ENCODE assay signal across 16 cellular contexts in genomic region chr2:120862254-120863172, GRCh38.
DNase-seq lines count a peak whose midpoint lies in the region; ATAC-seq and TF ChIP-seq lines count a peak whose summit lies in the region.
"Had no signal": no experiment of that assay in that cellular context is flagged by ENCODE, and none has a peak within 500 bp of the region (broad histone marks: within the 10 kb centered on the region; RNA-seq: fewer than 3 reads in every experiment).

No MANE protein-coding gene starts in this region.

- H2BK120ac ChIP-seq in H9 (ENCODE audit: low read depth, low read length, poor library complexity, severe bottlenecking) = no peak overlapping the region

- peaks cover 18% of the 10 kb centered on the region for H3K4me1 ChIP-seq in H9 (ENCODE audit: insufficient read depth, low read length)
- H3K4me1 ChIP-seq: parathyroid adenoma had no signal

- H3K27ac Mint-ChIP-seq in H9 = peak overlapping the region in 2 of 3 experiments; percentile 23 to 86; a peak in 3 of 7 replicates
- 0 out of 2 replicates have a peak overlapping the region, but pooled peaks have one; percentile 12 for H3K27ac Mint-ChIP-seq in WTC11
- H3K27ac Mint-ChIP-seq in type B pancreatic cell = no peak overlapping the region
- H3K27ac Mint-ChIP-seq in activated T-cell treated with anti-CD3 and anti-CD28 coated beads, Interleukin-2, amount 50 U/mL, for 24 hours = no peak overlapping the region
- H3K27ac Mint-ChIP-seq: activated naive CD4-positive, alpha-beta T cell treated with anti-CD3 and anti-CD28 coated beads, Interleukin-2, amount 10 ng/mL, durations not matched to agents 7 days and 5 days had no signal

- no peak overlapping the region for H4K8ac ChIP-seq in H9 (replicated peaks; ENCODE audit: insufficient read length, low read depth, low read length)

- no peak overlapping the region for H2BK15ac ChIP-seq in H9 (ENCODE audit: low read depth, low read length)

- H3K56ac ChIP-seq in H9 (ENCODE audit: insufficient read length, low read depth, low read length) = no peak overlapping the region

- ATAC-seq in WTC11 (no peak), left ventricle myocardium superior (no peak), HG02588 (IDR thresholded peaks at IDR 0.05; ENCODE audit: unreplicated experiment) (no peak)

- no peaks in the 10 kb centered on the region for H3K9me3 ChIP-seq in H9 (ENCODE audit: control insufficient read depth, low read depth, low read length)
- H3K9me3 ChIP-seq: ascending aorta, colonic mucosa had no signal

- H2BK12ac ChIP-seq in H9 (ENCODE audit: insufficient read length, low read depth, low read length) = no peak overlapping the region

- H3K27me3 ChIP-seq in H9 (ENCODE audit: insufficient read depth, low read length) = no peaks in the 10 kb centered on the region
- H3K27me3 ChIP-seq: ascending aorta had no signal

- CTCF ChIA-PET in WTC11 (lab: Charles Lee) = interaction anchor here (0.6 to 5.2 kb wide), 2 partner anchors 24 to 167 kb away, joined by 6 to 23 read pairs; no protein-coding TSS in a partner anchor

- H3K9ac ChIP-seq in H9 (ENCODE audit: extremely low read depth, insufficient read length, low read length) = no peak overlapping the region
- H3K9ac ChIP-seq: parathyroid adenoma had no signal

- H4K91ac ChIP-seq in H9 (ENCODE audit: insufficient read length, low read depth, low read length) = no peak overlapping the region

- no peak overlapping the region for H3K18ac ChIP-seq in H9 (ENCODE audit: insufficient read length, low read depth, low read length)

- no peak overlapping the region for H3K4me3 Mint-ChIP-seq in H9
- H3K4me3 Mint-ChIP-seq in WTC11 = no peak overlapping the region
- H3K4me3 Mint-ChIP-seq in type B pancreatic cell = no peak overlapping the region
- no peak overlapping the region for H3K4me3 Mint-ChIP-seq in activated T-cell treated with anti-CD3 and anti-CD28 coated beads, Interleukin-2, amount 50 U/mL, for 24 hours
- H3K4me3 Mint-ChIP-seq: activated naive CD4-positive, alpha-beta T cell treated with anti-CD3 and anti-CD28 coated beads, Interleukin-2, amount 10 ng/mL, durations not matched to agents 7 days and 5 days had no signal

- H4K5ac ChIP-seq in H9 (ENCODE audit: insufficient read length, low read depth, low read length) = no peak overlapping the region

- no peaks in the 10 kb centered on the region for H3K9me3 Mint-ChIP-seq in H9
- no peaks in the 10 kb centered on the region for H3K9me3 Mint-ChIP-seq in WTC11
- H3K9me3 Mint-ChIP-seq in type B pancreatic cell = no peaks in the 10 kb centered on the region
- H3K9me3 Mint-ChIP-seq in activated T-cell treated with anti-CD3 and anti-CD28 coated beads, Interleukin-2, amount 50 U/mL, for 24 hours = no peaks in the 10 kb centered on the region
- H3K9me3 Mint-ChIP-seq: activated naive CD4-positive, alpha-beta T cell treated with anti-CD3 and anti-CD28 coated beads, Interleukin-2, amount 10 ng/mL, durations not matched to agents 7 days and 5 days had no signal

- H3K4me2 ChIP-seq in H9 (ENCODE audit: insufficient read depth, insufficient read length, low read length) = no peak overlapping the region

- H3K36me3 Mint-ChIP-seq in H9 (ENCODE audit: insufficient read depth in 1 of 3, low read depth in 3 of 3) (peaks cover 3 to 6% (median 5%) of the 10 kb centered on the region in 3 experiments; a peak in 2 of 7 replicates), WTC11 (no peaks in the 10 kb centered on the region), type B pancreatic cell (no peaks in the 10 kb centered on the region)
- no peaks in the 10 kb centered on the region for H3K36me3 Mint-ChIP-seq in activated T-cell treated with anti-CD3 and anti-CD28 coated beads, Interleukin-2, amount 50 U/mL, for 24 hours (ENCODE audit: low read depth)
- H3K36me3 Mint-ChIP-seq: activated naive CD4-positive, alpha-beta T cell treated with anti-CD3 and anti-CD28 coated beads, Interleukin-2, amount 10 ng/mL, durations not matched to agents 7 days and 5 days had no signal

- H3K14ac ChIP-seq in H9 (ENCODE audit: insufficient read depth, low read length) = no peak overlapping the region; the same call in 1 of the 2 replicates

- no peak overlapping the region for H2AFZ ChIP-seq in H9 (ENCODE audit: low read length)
- H2AFZ ChIP-seq: parathyroid adenoma had no signal

- intact Hi-C loops in left ventricle myocardium superior (cut with micrococcal nuclease) = loop anchor here (10.0 kb wide), 1 partner anchor 118 kb away; no protein-coding TSS in a partner anchor
- intact Hi-C loops in posterior vena cava (cut with DNase I) = loop anchor here in 1 of 2 donors (10.0 kb wide), 1 partner anchor 128 kb away; the partner anchor contains the start of gene GLI2

- no peak overlapping the region for H3K4ac ChIP-seq in H9 (ENCODE audit: low read depth, low read length)

- H4K20me1 ChIP-seq in H9 (ENCODE audit: control insufficient read depth, insufficient read depth, insufficient read length) = no peaks in the 10 kb centered on the region

- H2BK20ac ChIP-seq in H9 (ENCODE audit: low read depth, low read length, poor library complexity, severe bottlenecking) = no peak overlapping the region

- no peak overlapping the region for H2BK5ac ChIP-seq in H9 (ENCODE audit: insufficient read length, low read length)

- H3K27me3 Mint-ChIP-seq in H9 (ENCODE audit: low read depth) (peaks cover 3% of the 10 kb centered on the region), WTC11 (ENCODE audit: low read depth) (no peaks in the 10 kb centered on the region), type B pancreatic cell (peaks cover 15% of the 10 kb centered on the region)
- H3K27me3 Mint-ChIP-seq in activated T-cell treated with anti-CD3 and anti-CD28 coated beads, Interleukin-2, amount 50 U/mL, for 24 hours = peaks cover 19% of the 10 kb centered on the region

- no peak overlapping the region for H3K27ac ChIP-seq in H9 (ENCODE audit: insufficient read length, low read depth, low read length)
- H3K27ac ChIP-seq: colonic mucosa, parathyroid adenoma had no signal

- DNase-seq in H9 (no peak), WTC11 (ENCODE audit: low spot score) (no peak), left ventricle myocardium superior (peak; percentile 28), posterior vena cava (ENCODE audit: low spot score) (peak; percentile 79), type B pancreatic cell (ENCODE audit: extremely low spot score, unreplicated experiment) (no peak), HK-2 (ENCODE audit: unreplicated experiment) (no peak)
- DNase-seq in activated T-cell treated with anti-CD3 and anti-CD28 coated beads, Interleukin-2, amount 50 U/mL, for 24 hours = no peak
- DNase-seq: activated CD4-positive, alpha-beta T cell treated with anti-CD3 and anti-CD28 coated beads for 4 hours; activated naive CD4-positive, alpha-beta T cell treated with anti-CD3 and anti-CD28 coated beads, Interleukin-2, amount 10 ng/mL, durations not matched to agents 7 days and 5 days; colonic mucosa; kidney glomerular epithelial cell; NCI-H2227 treated with DMSO at 0.1 percent for 48 hours; stimulated activated CD4-positive, alpha-beta T cell treated with anti-CD3 and anti-CD28 coated beads, Interleukin-4, amount 100 ng/mL, for 24 hours had no signal

- WGBS in H9 (ENCODE audit: extremely low coverage, insufficient read length, low lambda C conversion rate) = no CpG with 5 or more reads among the region's 19 CpGs

- no peaks in the 10 kb centered on the region for H3K79me1 ChIP-seq in H9 (ENCODE audit: insufficient read depth, low read depth, low read length, poor library complexity, severe bottlenecking)

- H3K23ac ChIP-seq in H9 (ENCODE audit: insufficient read length, low read depth, low read length) = no peak overlapping the region

- TF ChIP-seq CTCF in H9 (conservative IDR thresholded peaks at IDR 0.05) (0 out of 3 replicates have a peak, but pooled peaks have one; percentile 9), WTC11 (IDR thresholded peaks at IDR 0.05) (no peak), type B pancreatic cell (conservative IDR thresholded peaks at IDR 0.05) (no peak)

- H2AK5ac ChIP-seq in H9 (ENCODE audit: insufficient read length, low read length) = no peak overlapping the region

- H3K23me2 ChIP-seq in H9 (ENCODE audit: insufficient read length, low read depth, low read length, poor library complexity, severe bottlenecking) = peaks cover 2% of the 10 kb centered on the region

- no peaks in the 10 kb centered on the region; the same call in 1 of the 2 replicates for H3K79me2 ChIP-seq in H9 (ENCODE audit: insufficient read depth, low read length)
- H3K79me2 ChIP-seq: parathyroid adenoma had no signal

- no peak overlapping the region for H3T11ph ChIP-seq in H9 (ENCODE audit: low read length)

- POLR2A ChIA-PET in WTC11 (lab: Charles Lee) = no interaction called here

- H3K4me1 Mint-ChIP-seq in H9 = peaks cover 66 to 77% of the 10 kb centered on the region in 2 experiments
- H3K4me1 Mint-ChIP-seq in WTC11 = peaks cover 74% of the 10 kb centered on the region
- peaks cover 53% of the 10 kb centered on the region for H3K4me1 Mint-ChIP-seq in type B pancreatic cell (ENCODE audit: unreplicated experiment)
- no peaks in the 10 kb centered on the region for H3K4me1 Mint-ChIP-seq in activated T-cell treated with anti-CD3 and anti-CD28 coated beads, Interleukin-2, amount 50 U/mL, for 24 hours (ENCODE audit: low read depth)
- H3K4me1 Mint-ChIP-seq: activated naive CD4-positive, alpha-beta T cell treated with anti-CD3 and anti-CD28 coated beads, Interleukin-2, amount 10 ng/mL, durations not matched to agents 7 days and 5 days had no signal

TF ChIP-seq in WTC11, 78 proteins besides CTCF, POLR2A, EP300 and RAD21 (continues in another document):
- TF ChIP-seq ZNF423 (CRISPR knock-in tag; IDR thresholded peaks at IDR 0.05) (no peak), SMAD4 (CRISPR knock-in tag; IDR thresholded peaks at IDR 0.05) (no peak), ELF4 (CRISPR knock-in tag; IDR thresholded peaks at IDR 0.05; ENCODE audit: low read depth) (no peak), ZNF671 (CRISPR knock-in tag; IDR thresholded peaks at IDR 0.05) (no peak), FOXP4 (CRISPR knock-in tag; IDR thresholded peaks at IDR 0.05) (no peak)

Comparison
In these comparisons a context has a peak if more than half of its experiments do, and no peak if none do; other contexts are left out.
1. DNase-seq: peak in left ventricle myocardium superior (single experiment) and posterior vena cava (single experiment); none in H9 (single experiment), WTC11 (single experiment), type B pancreatic cell (single experiment), activated T-cell treated with anti-CD3 and anti-CD28 coated beads, Interleukin-2, amount 50 U/mL, for 24 hours (single experiment) and HK-2 (single experiment).
2. H3K27ac Mint-ChIP-seq: peak in H9 (2 of 3) and WTC11 (single experiment); none in type B pancreatic cell (single experiment) and activated T-cell treated with anti-CD3 and anti-CD28 coated beads, Interleukin-2, amount 50 U/mL, for 24 hours (single experiment).